In the genomic region with DNA sequence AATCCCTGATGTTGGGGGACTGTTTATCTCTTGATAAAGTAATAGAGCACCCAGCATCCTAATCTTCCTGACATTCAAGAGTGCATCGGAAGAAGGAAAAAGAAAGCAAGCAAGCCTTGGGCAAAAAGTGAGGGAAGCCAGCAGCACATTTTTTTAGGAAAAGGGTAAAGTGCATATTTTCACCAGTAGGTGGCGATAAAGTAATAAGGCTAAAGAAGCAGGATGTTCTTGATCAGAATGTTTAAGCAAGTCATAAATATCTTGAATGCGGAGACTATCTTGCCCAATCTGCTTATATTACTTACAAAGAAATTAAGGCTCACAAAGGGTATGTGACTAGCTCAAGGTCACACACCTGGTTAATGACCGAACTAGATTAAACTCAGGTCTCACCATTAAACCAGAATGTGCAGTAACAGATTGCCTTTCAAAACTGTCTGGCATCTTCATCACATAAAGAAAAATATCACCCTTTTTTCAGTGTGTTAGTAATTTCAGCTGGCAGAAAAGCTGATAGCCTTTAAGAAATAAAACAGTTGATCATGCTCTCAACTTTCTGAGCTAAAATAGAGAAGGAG, we compare ENCODE assay signal across 8 cellular contexts.
DNase-seq lines count a peak whose midpoint lies in the region; ATAC-seq, FAIRE-seq and TF ChIP-seq lines count a peak whose summit lies in the region.

No MANE protein-coding gene starts in this region.

- H3K27me3 Mint-ChIP-seq in stimulated activated naive CD8-positive, alpha-beta T cell treated with anti-CD3 and anti-CD28 coated beads, Interleukin-15, amount 100 ng/mL, for 72 hours, result peaks cover 18% of the 10 kb centered on the region
- peaks cover 5% of the 10 kb centered on the region for H3K27me3 Mint-ChIP-seq in brain

- FAIRE-seq in islet of Langerhans (lab: Jason Lieb, UNC), result peak; percentile 72

- H3K4me1 Mint-ChIP-seq in stimulated activated naive CD8-positive, alpha-beta T cell treated with anti-CD3 and anti-CD28 coated beads, Interleukin-15, amount 100 ng/mL, for 72 hours, result no peaks in the 10 kb centered on the region
- peaks cover 4% of the 10 kb centered on the region for H3K4me1 Mint-ChIP-seq in brain

- no peak overlapping the region for H3K4me3 Mint-ChIP-seq in stimulated activated naive CD8-positive, alpha-beta T cell treated with anti-CD3 and anti-CD28 coated beads, Interleukin-15, amount 100 ng/mL, for 72 hours
- peak overlapping the region in 1 of 5 experiments; percentile 42 for H3K4me3 Mint-ChIP-seq in brain

- no peaks in the 10 kb centered on the region for H3K9me3 ChIP-seq in tibial nerve

- TF ChIP-seq CTCF in brain (conservative IDR thresholded peaks at IDR 0.05), result peak; percentile 63 to 83
- TF ChIP-seq CTCF in tibial nerve (IDR thresholded peaks at IDR 0.05), result peak; percentile 75 to 87 (median 82)

- DNase-seq in stimulated activated naive CD8-positive, alpha-beta T cell treated with anti-CD3 and anti-CD28 coated beads, Interleukin-15, amount 100 ng/mL, for 72 hours, result peak in 1 of 2 donors; percentile 8
- no peak for DNase-seq in stimulated activated naive CD8-positive, alpha-beta T cell treated with anti-CD3 and anti-CD28 coated beads, Interleukin-15, Interleukin-2, amounts not matched to agents 100 U/mL and 50 U/mL, for 24 hours
- DNase-seq in NCI-H510A treated with DMSO at 0.1 percent for 48 hours (lab: John Stamatoyannopoulos, UW) (peak; percentile 91), tibial nerve (ENCODE audit: low spot score in 2 of 2) (peak in 1 of 2 donors; percentile 49)
- DNase-seq in stimulated activated CD4-positive, alpha-beta T cell treated with anti-CD3 and anti-CD28 coated beads, Interleukin-4, amount 100 ng/mL, for 1 hour, result no peak

- peaks cover 0 to 33% (median 2%) of the 10 kb centered on the region in 4 donors for H3K4me1 ChIP-seq in tibial nerve

- H3K27ac Mint-ChIP-seq in stimulated activated naive CD8-positive, alpha-beta T cell treated with anti-CD3 and anti-CD28 coated beads, Interleukin-15, amount 100 ng/mL, for 72 hours, result no peak overlapping the region
- H3K27ac Mint-ChIP-seq in brain, result no peak overlapping the region

- H3K27ac ChIP-seq in tibial nerve, result peak overlapping the region in 2 of 4 donors; percentile 15 to 21

- ATAC-seq in stimulated activated naive CD8-positive, alpha-beta T cell treated with anti-CD3 and anti-CD28 coated beads, Interleukin-15, amount 100 ng/mL, for 72 hours, result peak; percentile 35
- no peak for ATAC-seq in stimulated activated naive CD8-positive, alpha-beta T cell treated with anti-CD3 and anti-CD28 coated beads, Interleukin-15, Interleukin-2, amounts not matched to agents 100 U/mL and 50 U/mL, for 24 hours
- peak; percentile 42 for ATAC-seq in HG02981 (IDR thresholded peaks at IDR 0.05; ENCODE audit: unreplicated experiment)

- H3K9me3 Mint-ChIP-seq in stimulated activated naive CD8-positive, alpha-beta T cell treated with anti-CD3 and anti-CD28 coated beads, Interleukin-15, amount 100 ng/mL, for 72 hours, result no peaks in the 10 kb centered on the region
- H3K9me3 Mint-ChIP-seq in brain, result no peaks in the 10 kb centered on the region

- H3K36me3 Mint-ChIP-seq in brain, result no peaks in the 10 kb centered on the region

- WGBS in tibial nerve, 2 donors, result 1% methylated on average over 4 of the region's 4 CpGs

- no peak overlapping the region for H3K4me3 ChIP-seq in tibial nerve

- H3K27me3 ChIP-seq in tibial nerve, result no peaks in the 10 kb centered on the region

- peak in 1 of 2 donors; percentile 6 for TF ChIP-seq EP300 in tibial nerve (IDR thresholded peaks at IDR 0.05)

- no peaks in the 10 kb centered on the region for H3K36me3 ChIP-seq in tibial nerve

- no peak for TF ChIP-seq POLR2A in tibial nerve (IDR thresholded peaks at IDR 0.05)
